In genomic region chr22:38707346-38707745, GRCh38 we compare ENCODE assay signal across 8 cellular contexts. TPM values are rescaled to one million over a fixed set of nuclear protein-coding genes. Genes with fewer than 3 reads are reported as not detected.
DNase-seq lines count a peak whose midpoint lies in the region; ATAC-seq and TF ChIP-seq lines count a peak whose summit lies in the region.

No MANE protein-coding gene starts in this region.

- no peaks in the 10 kb centered on the region for H3K27me3 Mint-ChIP-seq in CD4-positive, CD25-positive, alpha-beta regulatory T cell
- H3K27me3 Mint-ChIP-seq in IgD-negative memory B cell (no peaks in the 10 kb centered on the region), natural killer cell (ENCODE audit: low read depth in 2 of 2) (no peaks in the 10 kb centered on the region)

- H3K4me1 ChIP-seq in CD4-positive, CD25-positive, alpha-beta regulatory T cell (ENCODE audit: control insufficient read depth, insufficient read depth, low read length, poor library complexity, severe bottlenecking), result peaks cover 42% of the 10 kb centered on the region
- H3K4me1 ChIP-seq in breast epithelium, result peaks cover 4 to 17% of the 10 kb centered on the region in 2 donors

- peaks cover 27% of the 10 kb centered on the region for H3K36me3 ChIP-seq in CD4-positive, CD25-positive, alpha-beta regulatory T cell (ENCODE audit: control insufficient read depth, insufficient read depth, low read length)
- no peaks in the 10 kb centered on the region for H3K36me3 ChIP-seq in breast epithelium

- DNase-seq in CD4-positive, CD25-positive, alpha-beta regulatory T cell, result no peak
- no peak for DNase-seq in breast epithelium (ENCODE audit: low spot score in 2 of 2)
- no peak for DNase-seq in natural killer cell
- DNase-seq in NCI-H2081 treated with DMSO at 0.1 percent for 48 hours (lab: John Stamatoyannopoulos, UW), result no peak
- DNase-seq in NCI-H446 (lab: John Stamatoyannopoulos, UW), result no peak

- H3K4me3 ChIP-seq in CD4-positive, CD25-positive, alpha-beta regulatory T cell (ENCODE audit: low read depth, low read length), result peak overlapping the region; percentile 96
- peak overlapping the region; percentile 83 to 90 (median 89) for H3K4me3 ChIP-seq in breast epithelium

- intact Hi-C loops in breast epithelium (cut with DNase I; ENCODE audit: low total_unique reads), result loop anchor here (10.0 kb wide), 1 partner anchor 47 kb away; the partner anchor contains the start of gene SUN2
- intact Hi-C loops in natural killer cell (cut with micrococcal nuclease), result loop anchor here (5.0 kb wide), 1 partner anchor 525 kb away; the partner anchor contains the start of gene PLA2G6

- H3K9me3 Mint-ChIP-seq in CD4-positive, CD25-positive, alpha-beta regulatory T cell, result no peaks in the 10 kb centered on the region
- H3K9me3 Mint-ChIP-seq in IgD-negative memory B cell (no peaks in the 10 kb centered on the region), natural killer cell (no peaks in the 10 kb centered on the region)

- peaks cover 12 to 71% (median 51%) of the 10 kb centered on the region in 4 donors for H3K4me1 Mint-ChIP-seq in CD4-positive, CD25-positive, alpha-beta regulatory T cell
- H3K4me1 Mint-ChIP-seq in IgD-negative memory B cell, result peaks cover 31 to 62% (median 46%) of the 10 kb centered on the region in 3 donors
- peaks cover 58 to 62% of the 10 kb centered on the region in 2 donors for H3K4me1 Mint-ChIP-seq in natural killer cell

- peaks cover 4% of the 10 kb centered on the region for H3K36me3 Mint-ChIP-seq in CD4-positive, CD25-positive, alpha-beta regulatory T cell
- H3K36me3 Mint-ChIP-seq in IgD-negative memory B cell (peaks cover 4% of the 10 kb centered on the region), natural killer cell (no peaks in the 10 kb centered on the region)

- H3K27ac Mint-ChIP-seq in CD4-positive, CD25-positive, alpha-beta regulatory T cell, result peak overlapping the region; percentile 80 to 96 (median 93)
- H3K27ac Mint-ChIP-seq in IgD-negative memory B cell (peak overlapping the region; percentile 71 to 96 (median 92)), natural killer cell (peak overlapping the region; percentile 90 to 95)

- no peak for ATAC-seq in CD4-positive, CD25-positive, alpha-beta regulatory T cell (ENCODE audit: low read depth in 2 of 2)
- ATAC-seq in natural killer cell (no peak), HG03095 (IDR thresholded peaks at IDR 0.05; ENCODE audit: unreplicated experiment) (no peak), GM21390 (IDR thresholded peaks at IDR 0.05; ENCODE audit: unreplicated experiment) (no peak)

- peak overlapping the region; percentile 92 to 94 (median 94) for H3K4me3 Mint-ChIP-seq in CD4-positive, CD25-positive, alpha-beta regulatory T cell
- peak overlapping the region; percentile 85 to 97 (median 94) for H3K4me3 Mint-ChIP-seq in IgD-negative memory B cell
- H3K4me3 Mint-ChIP-seq in natural killer cell, result peak overlapping the region; percentile 91

- H3K27me3 ChIP-seq in CD4-positive, CD25-positive, alpha-beta regulatory T cell (ENCODE audit: control insufficient read depth, insufficient read depth, low read length), result no peaks in the 10 kb centered on the region
- H3K27me3 ChIP-seq in breast epithelium, result no peaks in the 10 kb centered on the region

- no peak for TF ChIP-seq CTCF in breast epithelium (IDR thresholded peaks at IDR 0.05)
- TF ChIP-seq CTCF in natural killer cell (IDR thresholded peaks at IDR 0.05), result no peak

- H3K9me3 ChIP-seq in CD4-positive, CD25-positive, alpha-beta regulatory T cell (ENCODE audit: control insufficient read depth in 2 of 2, low read length in 2 of 2), result no peaks in the 10 kb centered on the region
- no peaks in the 10 kb centered on the region for H3K9me3 ChIP-seq in breast epithelium

- TF ChIP-seq POLR2A in breast epithelium (IDR thresholded peaks at IDR 0.05), result no peak

- H3K27ac ChIP-seq in CD4-positive, CD25-positive, alpha-beta regulatory T cell (ENCODE audit: insufficient read depth, low read length, poor library complexity, severe bottlenecking), result peak overlapping the region; percentile 36
- peak overlapping the region; percentile 96 to 99 for H3K27ac ChIP-seq in breast epithelium

RNA-seq across cellular contexts. Expression of gene GTPBP1, which starts 1.6 kb away (rescaled TPM):
- total RNA-seq in CD4-positive, CD25-positive, alpha-beta regulatory T cell, result 285 TPM
- polyA plus RNA-seq in CD4-positive, CD25-positive, alpha-beta regulatory T cell, result 10 to 100 TPM; 25.4 to 29.7 (median 25.7) TPM
- polyA plus RNA-seq in IgD-negative memory B cell, result 46.7 TPM
- total RNA-seq in breast epithelium, result 10 to 100 TPM; 32.3 to 58.7 (median 56.9) TPM
- total RNA-seq in natural killer cell, result 100 to 1,000 TPM; 236 to 259 (median 249) TPM

RNA-seq across cellular contexts. Expression of gene JOSD1, which starts 6.6 kb away (rescaled TPM):
- total RNA-seq in CD4-positive, CD25-positive, alpha-beta regulatory T cell, result 205 TPM
- 10 to 100 TPM in 2 of 4 donors, 1 to 10 TPM in 2; 8.7 to 12.5 (median 10.2) TPM for polyA plus RNA-seq in CD4-positive, CD25-positive, alpha-beta regulatory T cell
- polyA plus RNA-seq in IgD-negative memory B cell, result 5.4 TPM
- total RNA-seq in breast epithelium (10 to 100 TPM; 60.5 to 80.8 (median 61.3) TPM), natural killer cell (100 to 1,000 TPM; 123 to 165 (median 128) TPM)

RNA-seq across cellular contexts. Expression of gene TOMM22, which starts 25.6 kb away (rescaled TPM):
- total RNA-seq in CD4-positive, CD25-positive, alpha-beta regulatory T cell, result 58.4 TPM
- 10 to 100 TPM; 61.6 to 72.7 (median 65.7) TPM for polyA plus RNA-seq in CD4-positive, CD25-positive, alpha-beta regulatory T cell
- polyA plus RNA-seq in IgD-negative memory B cell, result 67.0 TPM
- total RNA-seq in breast epithelium (10 to 100 TPM; 30.6 to 37.3 (median 32.8) TPM), natural killer cell (10 to 100 TPM; 45.9 to 50.6 (median 47.5) TPM)

RNA-seq across cellular contexts. Expression of gene SUN2, which starts 48.5 kb away (rescaled TPM):
- 454 TPM for total RNA-seq in CD4-positive, CD25-positive, alpha-beta regulatory T cell
- polyA plus RNA-seq in CD4-positive, CD25-positive, alpha-beta regulatory T cell, result 100 to 1,000 TPM; 260 to 381 (median 298) TPM
- polyA plus RNA-seq in IgD-negative memory B cell, result 206 TPM
- total RNA-seq in breast epithelium (100 to 1,000 TPM; 173 to 577 (median 266) TPM), natural killer cell (1,000 to 10,000 TPM in 1 of 3 donors, 100 to 1,000 TPM in 2; 882 to 1,056 (median 886) TPM)

RNA-seq across cellular contexts. Expression of gene CBY1, which starts 50.9 kb away (rescaled TPM):
- 13.7 TPM for total RNA-seq in CD4-positive, CD25-positive, alpha-beta regulatory T cell
- polyA plus RNA-seq in CD4-positive, CD25-positive, alpha-beta regulatory T cell, result 10 to 100 TPM in 1 of 4 donors, 1 to 10 TPM in 3; 5.0 to 11.2 (median 8.1) TPM
- polyA plus RNA-seq in IgD-negative memory B cell, result 4.9 TPM
- 10 to 100 TPM; 18.1 to 21.1 (median 20.0) TPM for total RNA-seq in breast epithelium
- total RNA-seq in natural killer cell, result 10 to 100 TPM in 2 of 3 donors, 1 to 10 TPM in 1; 8.2 to 10.9 (median 10.8) TPM
